12 cellular contexts compared by ENCODE assay signal in genomic region chr5:158995694-158996173, GRCh38.
DNase-seq lines count a peak whose midpoint lies in the region; ATAC-seq and TF ChIP-seq lines count a peak whose summit lies in the region.
"Had no signal": no experiment of that assay in that cellular context is flagged by ENCODE, and none has a peak within 500 bp of the region (broad histone marks: within the 10 kb centered on the region; RNA-seq: fewer than 3 reads in every experiment).

No MANE protein-coding gene starts in this region.

- no peak for TF ChIP-seq EP300 in ovary (IDR thresholded peaks at IDR 0.05)

- 55 to 74% (median 62%) methylated on average over 6 of the region's 6 CpGs for WGBS in ovary, 3 donors

- H3K4me3 Mint-ChIP-seq in activated T-cell treated with anti-CD3 and anti-CD28 coated beads, Interleukin-2, amount 50 U/mL, for 24 hours: no peak overlapping the region

- H3K27me3 ChIP-seq in ovary: no peaks in the 10 kb centered on the region

- no peak for TF ChIP-seq CTCF in ovary (IDR thresholded peaks at IDR 0.05)

- ATAC-seq in GM18502 (IDR thresholded peaks at IDR 0.05; ENCODE audit: poor library complexity, unreplicated experiment) (peak; percentile 49), GM21576 (IDR thresholded peaks at IDR 0.05; ENCODE audit: unreplicated experiment) (peak; percentile 73), HG03520 (IDR thresholded peaks at IDR 0.05; ENCODE audit: unreplicated experiment) (peak; percentile 56), sciatic nerve (peak; percentile 46)
- ATAC-seq in activated CD4-positive, CD25-positive, alpha-beta regulatory T cell treated with anti-CD3 and anti-CD28 coated beads, Interleukin-2, amount 50 U/mL, for 24 hours: no peak

- no peaks in the 10 kb centered on the region for H3K9me3 Mint-ChIP-seq in activated T-cell treated with anti-CD3 and anti-CD28 coated beads, Interleukin-2, amount 50 U/mL, for 24 hours

- H3K27ac ChIP-seq in ovary: no peak overlapping the region

- no peak overlapping the region for H3K4me3 ChIP-seq in ovary

- H3K27ac Mint-ChIP-seq in activated T-cell treated with anti-CD3 and anti-CD28 coated beads, Interleukin-2, amount 50 U/mL, for 24 hours: no peak overlapping the region

- DNase-seq in sciatic nerve (ENCODE audit: low spot score): no peak
- DNase-seq in activated T-cell treated with anti-CD3 and anti-CD28 coated beads, Interleukin-2, amount 50 U/mL, for 24 hours: no peak
- DNase-seq in NCI-H2081 treated with DMSO at 0.1 percent for 48 hours (lab: John Stamatoyannopoulos, UW): no peak
- no peak for DNase-seq in ovary
- DNase-seq: activated CD4-positive, alpha-beta T cell treated with anti-CD3 and anti-CD28 coated beads for 4 hours; activated naive CD4-positive, alpha-beta T cell treated with anti-CD3 and anti-CD28 coated beads, Interleukin-2, amount 50 U/mL, for 16 hours; effector CD8-positive, alpha-beta T cell; NCI-H187 had no signal

- H3K9me3 ChIP-seq in ovary: no peaks in the 10 kb centered on the region

- peaks cover 8% of the 10 kb centered on the region for H3K27me3 Mint-ChIP-seq in activated T-cell treated with anti-CD3 and anti-CD28 coated beads, Interleukin-2, amount 50 U/mL, for 24 hours

- no peaks in the 10 kb centered on the region for H3K4me1 Mint-ChIP-seq in activated T-cell treated with anti-CD3 and anti-CD28 coated beads, Interleukin-2, amount 50 U/mL, for 24 hours (ENCODE audit: low read depth)

- peaks cover 21% of the 10 kb centered on the region for H3K4me1 ChIP-seq in ovary (ENCODE audit: insufficient read depth)

- H3K36me3 ChIP-seq in ovary: no peaks in the 10 kb centered on the region

- intact Hi-C loops in sciatic nerve (cut with DNase I): no loop called here
- intact Hi-C loops in ovary (cut with DNase I): no loop called here

- H3K36me3 Mint-ChIP-seq in activated T-cell treated with anti-CD3 and anti-CD28 coated beads, Interleukin-2, amount 50 U/mL, for 24 hours (ENCODE audit: low read depth): no peaks in the 10 kb centered on the region

- TF ChIP-seq POLR2A in ovary (IDR thresholded peaks at IDR 0.05): no peak

Comparison
In these comparisons a context has a peak if more than half of its experiments do, and no peak if none do; other contexts are left out.
1. ATAC-seq: peak in GM18502 (single experiment), GM21576 (single experiment), HG03520 (single experiment) and sciatic nerve (single experiment); none in activated CD4-positive, CD25-positive, alpha-beta regulatory T cell treated with anti-CD3 and anti-CD28 coated beads, Interleukin-2, amount 50 U/mL, for 24 hours (0 of 2).